In the genomic region with DNA sequence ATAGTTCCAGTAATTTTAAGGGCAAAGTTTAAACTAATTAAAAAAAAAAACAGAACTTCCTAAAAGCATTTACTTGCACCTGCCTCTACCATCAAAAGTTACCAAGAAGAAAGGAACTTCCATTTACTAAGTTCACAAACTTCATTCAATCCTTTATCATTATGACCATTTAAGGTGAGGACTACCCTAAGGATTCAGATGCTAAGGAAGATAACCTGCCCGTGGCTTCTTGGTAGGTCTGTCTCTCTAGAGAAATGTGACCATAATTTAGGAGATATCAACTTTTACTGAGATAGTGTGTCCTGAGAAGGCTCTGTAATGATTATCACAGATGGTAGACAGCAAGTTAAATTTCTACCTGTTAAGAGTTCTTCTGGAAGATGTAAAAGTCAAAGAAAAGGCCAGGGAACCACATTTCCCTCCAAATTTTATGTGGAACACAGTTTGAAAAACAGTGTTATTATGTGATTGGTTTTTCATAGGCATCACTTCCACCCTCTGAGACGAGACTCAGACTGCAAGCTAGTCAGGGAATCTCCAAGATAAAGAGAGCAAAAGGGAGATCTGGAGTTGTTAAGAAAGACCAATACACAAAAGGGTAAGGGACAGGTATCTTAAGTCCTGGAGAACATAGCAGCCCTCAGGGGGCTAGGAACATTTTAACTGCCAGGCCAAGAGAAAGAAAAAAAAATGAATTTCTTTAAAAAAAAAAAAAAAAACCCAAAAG, we compare ENCODE assay signal across 1 cellular context.
TF ChIP-seq lines count a peak whose summit lies in the region.

No MANE protein-coding gene starts in this region.

TF ChIP-seq in GM12878, 131 proteins besides CTCF, POLR2A, EP300 and RAD21:
- TF ChIP-seq POLR2AphosphoS5 (IDR thresholded peaks at IDR 0.05; ENCODE audit: low read length) (no peak), NFYA (IDR thresholded peaks at IDR 0.05; ENCODE audit: borderline replicate concordance, low read depth, low read length) (no peak), SMARCA5 (IDR thresholded peaks at IDR 0.05) (no peak), MXI1 (IDR thresholded peaks at IDR 0.05; ENCODE audit: low read depth, low read length) (no peak), EED (IDR thresholded peaks at IDR 0.05; ENCODE audit: low read depth) (no peak), SRF (IDR thresholded peaks at IDR 0.05; ENCODE audit: low read depth in 2 of 2, low read length in 2 of 2) (no peak), SMAD5 (IDR thresholded peaks at IDR 0.05; ENCODE audit: low read depth) (no peak), HCFC1 (IDR thresholded peaks at IDR 0.05; ENCODE audit: low read length) (no peak), MEF2A (IDR thresholded peaks at IDR 0.05; ENCODE audit: insufficient read depth, low read depth, low read length) (no peak), NR2C1 (IDR thresholded peaks at IDR 0.05) (no peak)
- TF ChIP-seq, protein P1, sequence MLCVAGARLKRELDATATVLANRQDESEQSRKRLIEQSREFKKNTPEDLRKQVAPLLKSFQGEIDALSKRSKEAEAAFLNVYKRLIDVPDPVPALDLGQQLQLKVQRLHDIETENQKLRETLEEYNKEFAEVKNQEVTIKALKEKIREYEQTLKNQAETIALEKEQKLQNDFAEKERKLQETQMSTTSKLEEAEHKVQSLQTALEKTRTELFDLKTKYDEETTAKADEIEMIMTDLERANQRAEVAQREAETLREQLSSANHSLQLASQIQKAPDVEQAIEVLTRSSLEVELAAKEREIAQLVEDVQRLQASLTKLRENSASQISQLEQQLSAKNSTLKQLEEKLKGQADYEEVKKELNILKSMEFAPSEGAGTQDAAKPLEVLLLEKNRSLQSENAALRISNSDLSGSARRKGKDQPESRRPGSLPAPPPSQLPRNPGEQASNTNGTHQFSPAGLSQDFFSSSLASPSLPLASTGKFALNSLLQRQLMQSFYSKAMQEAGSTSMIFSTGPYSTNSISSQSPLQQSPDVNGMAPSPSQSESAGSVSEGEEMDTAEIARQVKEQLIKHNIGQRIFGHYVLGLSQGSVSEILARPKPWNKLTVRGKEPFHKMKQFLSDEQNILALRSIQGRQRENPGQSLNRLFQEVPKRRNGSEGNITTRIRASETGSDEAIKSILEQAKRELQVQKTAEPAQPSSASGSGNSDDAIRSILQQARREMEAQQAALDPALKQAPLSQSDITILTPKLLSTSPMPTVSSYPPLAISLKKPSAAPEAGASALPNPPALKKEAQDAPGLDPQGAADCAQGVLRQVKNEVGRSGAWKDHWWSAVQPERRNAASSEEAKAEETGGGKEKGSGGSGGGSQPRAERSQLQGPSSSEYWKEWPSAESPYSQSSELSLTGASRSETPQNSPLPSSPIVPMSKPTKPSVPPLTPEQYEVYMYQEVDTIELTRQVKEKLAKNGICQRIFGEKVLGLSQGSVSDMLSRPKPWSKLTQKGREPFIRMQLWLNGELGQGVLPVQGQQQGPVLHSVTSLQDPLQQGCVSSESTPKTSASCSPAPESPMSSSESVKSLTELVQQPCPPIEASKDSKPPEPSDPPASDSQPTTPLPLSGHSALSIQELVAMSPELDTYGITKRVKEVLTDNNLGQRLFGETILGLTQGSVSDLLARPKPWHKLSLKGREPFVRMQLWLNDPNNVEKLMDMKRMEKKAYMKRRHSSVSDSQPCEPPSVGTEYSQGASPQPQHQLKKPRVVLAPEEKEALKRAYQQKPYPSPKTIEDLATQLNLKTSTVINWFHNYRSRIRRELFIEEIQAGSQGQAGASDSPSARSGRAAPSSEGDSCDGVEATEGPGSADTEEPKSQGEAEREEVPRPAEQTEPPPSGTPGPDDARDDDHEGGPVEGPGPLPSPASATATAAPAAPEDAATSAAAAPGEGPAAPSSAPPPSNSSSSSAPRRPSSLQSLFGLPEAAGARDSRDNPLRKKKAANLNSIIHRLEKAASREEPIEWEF (IDR thresholded peaks at IDR 0.05; ENCODE audit: insufficient replicate concordance, low read depth, low read length) = no peak
- TF ChIP-seq, protein P2, sequence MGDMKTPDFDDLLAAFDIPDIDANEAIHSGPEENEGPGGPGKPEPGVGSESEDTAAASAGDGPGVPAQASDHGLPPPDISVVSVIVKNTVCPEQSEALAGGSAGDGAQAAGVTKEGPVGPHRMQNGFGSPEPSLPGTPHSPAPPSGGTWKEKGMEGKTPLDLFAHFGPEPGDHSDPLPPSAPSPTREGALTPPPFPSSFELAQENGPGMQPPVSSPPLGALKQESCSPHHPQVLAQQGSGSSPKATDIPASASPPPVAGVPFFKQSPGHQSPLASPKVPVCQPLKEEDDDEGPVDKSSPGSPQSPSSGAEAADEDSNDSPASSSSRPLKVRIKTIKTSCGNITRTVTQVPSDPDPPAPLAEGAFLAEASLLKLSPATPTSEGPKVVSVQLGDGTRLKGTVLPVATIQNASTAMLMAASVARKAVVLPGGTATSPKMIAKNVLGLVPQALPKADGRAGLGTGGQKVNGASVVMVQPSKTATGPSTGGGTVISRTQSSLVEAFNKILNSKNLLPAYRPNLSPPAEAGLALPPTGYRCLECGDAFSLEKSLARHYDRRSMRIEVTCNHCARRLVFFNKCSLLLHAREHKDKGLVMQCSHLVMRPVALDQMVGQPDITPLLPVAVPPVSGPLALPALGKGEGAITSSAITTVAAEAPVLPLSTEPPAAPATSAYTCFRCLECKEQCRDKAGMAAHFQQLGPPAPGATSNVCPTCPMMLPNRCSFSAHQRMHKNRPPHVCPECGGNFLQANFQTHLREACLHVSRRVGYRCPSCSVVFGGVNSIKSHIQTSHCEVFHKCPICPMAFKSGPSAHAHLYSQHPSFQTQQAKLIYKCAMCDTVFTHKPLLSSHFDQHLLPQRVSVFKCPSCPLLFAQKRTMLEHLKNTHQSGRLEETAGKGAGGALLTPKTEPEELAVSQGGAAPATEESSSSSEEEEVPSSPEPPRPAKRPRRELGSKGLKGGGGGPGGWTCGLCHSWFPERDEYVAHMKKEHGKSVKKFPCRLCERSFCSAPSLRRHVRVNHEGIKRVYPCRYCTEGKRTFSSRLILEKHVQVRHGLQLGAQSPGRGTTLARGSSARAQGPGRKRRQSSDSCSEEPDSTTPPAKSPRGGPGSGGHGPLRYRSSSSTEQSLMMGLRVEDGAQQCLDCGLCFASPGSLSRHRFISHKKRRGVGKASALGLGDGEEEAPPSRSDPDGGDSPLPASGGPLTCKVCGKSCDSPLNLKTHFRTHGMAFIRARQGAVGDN (IDR thresholded peaks at IDR 0.05) = no peak
- TF ChIP-seq, protein P3, sequence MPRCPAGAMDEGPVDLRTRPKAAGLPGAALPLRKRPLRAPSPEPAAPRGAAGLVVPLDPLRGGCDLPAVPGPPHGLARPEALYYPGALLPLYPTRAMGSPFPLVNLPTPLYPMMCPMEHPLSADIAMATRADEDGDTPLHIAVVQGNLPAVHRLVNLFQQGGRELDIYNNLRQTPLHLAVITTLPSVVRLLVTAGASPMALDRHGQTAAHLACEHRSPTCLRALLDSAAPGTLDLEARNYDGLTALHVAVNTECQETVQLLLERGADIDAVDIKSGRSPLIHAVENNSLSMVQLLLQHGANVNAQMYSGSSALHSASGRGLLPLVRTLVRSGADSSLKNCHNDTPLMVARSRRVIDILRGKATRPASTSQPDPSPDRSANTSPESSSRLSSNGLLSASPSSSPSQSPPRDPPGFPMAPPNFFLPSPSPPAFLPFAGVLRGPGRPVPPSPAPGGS (IDR thresholded peaks at IDR 0.05; ENCODE audit: borderline replicate concordance, insufficient read depth, low read depth, low read length, poor library complexity, severe bottlenecking) = no peak
- TF ChIP-seq, protein P4, sequence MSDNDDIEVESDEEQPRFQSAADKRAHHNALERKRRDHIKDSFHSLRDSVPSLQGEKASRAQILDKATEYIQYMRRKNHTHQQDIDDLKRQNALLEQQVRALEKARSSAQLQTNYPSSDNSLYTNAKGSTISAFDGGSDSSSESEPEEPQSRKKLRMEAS (IDR thresholded peaks at IDR 0.05; ENCODE audit: low read depth, low read length) = no peak
